In the genomic region with DNA sequence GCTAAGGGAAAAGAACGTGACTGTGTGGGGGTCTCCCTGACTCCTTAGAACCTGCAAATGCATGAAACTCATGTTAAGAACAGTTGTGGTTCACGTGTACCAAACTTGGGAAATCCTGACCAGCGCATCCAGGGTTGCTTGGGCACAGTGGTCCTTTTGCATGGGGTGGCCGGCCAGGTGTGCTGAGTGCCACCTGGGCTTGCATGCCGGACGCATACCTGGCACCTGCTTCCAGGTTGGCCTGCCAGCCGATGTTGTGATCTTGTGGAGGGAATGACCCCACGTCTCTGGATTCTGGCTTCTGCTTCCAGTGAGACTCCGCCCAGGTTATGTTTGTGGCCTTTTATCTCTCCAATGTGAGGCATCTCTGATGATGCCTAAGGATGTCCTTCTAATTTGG, we compare ENCODE assay signal across 1 cellular context.
TF ChIP-seq lines count a peak whose summit lies in the region.

No MANE protein-coding gene starts in this region.

TF ChIP-seq in neural cell, 6 proteins besides CTCF, POLR2A, EP300 and RAD21 (continued from another document):
- TF ChIP-seq, protein P1, sequence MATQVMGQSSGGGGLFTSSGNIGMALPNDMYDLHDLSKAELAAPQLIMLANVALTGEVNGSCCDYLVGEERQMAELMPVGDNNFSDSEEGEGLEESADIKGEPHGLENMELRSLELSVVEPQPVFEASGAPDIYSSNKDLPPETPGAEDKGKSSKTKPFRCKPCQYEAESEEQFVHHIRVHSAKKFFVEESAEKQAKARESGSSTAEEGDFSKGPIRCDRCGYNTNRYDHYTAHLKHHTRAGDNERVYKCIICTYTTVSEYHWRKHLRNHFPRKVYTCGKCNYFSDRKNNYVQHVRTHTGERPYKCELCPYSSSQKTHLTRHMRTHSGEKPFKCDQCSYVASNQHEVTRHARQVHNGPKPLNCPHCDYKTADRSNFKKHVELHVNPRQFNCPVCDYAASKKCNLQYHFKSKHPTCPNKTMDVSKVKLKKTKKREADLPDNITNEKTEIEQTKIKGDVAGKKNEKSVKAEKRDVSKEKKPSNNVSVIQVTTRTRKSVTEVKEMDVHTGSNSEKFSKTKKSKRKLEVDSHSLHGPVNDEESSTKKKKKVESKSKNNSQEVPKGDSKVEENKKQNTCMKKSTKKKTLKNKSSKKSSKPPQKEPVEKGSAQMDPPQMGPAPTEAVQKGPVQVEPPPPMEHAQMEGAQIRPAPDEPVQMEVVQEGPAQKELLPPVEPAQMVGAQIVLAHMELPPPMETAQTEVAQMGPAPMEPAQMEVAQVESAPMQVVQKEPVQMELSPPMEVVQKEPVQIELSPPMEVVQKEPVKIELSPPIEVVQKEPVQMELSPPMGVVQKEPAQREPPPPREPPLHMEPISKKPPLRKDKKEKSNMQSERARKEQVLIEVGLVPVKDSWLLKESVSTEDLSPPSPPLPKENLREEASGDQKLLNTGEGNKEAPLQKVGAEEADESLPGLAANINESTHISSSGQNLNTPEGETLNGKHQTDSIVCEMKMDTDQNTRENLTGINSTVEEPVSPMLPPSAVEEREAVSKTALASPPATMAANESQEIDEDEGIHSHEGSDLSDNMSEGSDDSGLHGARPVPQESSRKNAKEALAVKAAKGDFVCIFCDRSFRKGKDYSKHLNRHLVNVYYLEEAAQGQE (IDR thresholded peaks at IDR 0.05; ENCODE audit: borderline replicate concordance) = no peak
- TF ChIP-seq MXI1 (conservative IDR thresholded peaks at IDR 0.05; ENCODE audit: poor library complexity, severe bottlenecking) = no peak
